Comparison of ENCODE assay signal across 2 cellular contexts in genomic region chr1:26017606-26018005, GRCh38.
TF ChIP-seq lines count a peak whose summit lies in the region.

No MANE protein-coding gene starts in this region.

TF ChIP-seq in IMR-90, 13 proteins besides CTCF, POLR2A, EP300 and RAD21:
- TF ChIP-seq CHD1 (IDR thresholded peaks at IDR 0.05; ENCODE audit: low read depth, low read length) (no peak), RCOR1 (IDR thresholded peaks at IDR 0.05; ENCODE audit: insufficient replicate concordance, low read length) (no peak), USF2 (IDR thresholded peaks at IDR 0.05; ENCODE audit: low read depth, low read length) (no peak), MAFK (IDR thresholded peaks at IDR 0.05; ENCODE audit: low read depth, low read length) (no peak), MAZ (IDR thresholded peaks at IDR 0.05; ENCODE audit: borderline replicate concordance, low read depth, low read length) (no peak)
- TF ChIP-seq, protein P1, sequence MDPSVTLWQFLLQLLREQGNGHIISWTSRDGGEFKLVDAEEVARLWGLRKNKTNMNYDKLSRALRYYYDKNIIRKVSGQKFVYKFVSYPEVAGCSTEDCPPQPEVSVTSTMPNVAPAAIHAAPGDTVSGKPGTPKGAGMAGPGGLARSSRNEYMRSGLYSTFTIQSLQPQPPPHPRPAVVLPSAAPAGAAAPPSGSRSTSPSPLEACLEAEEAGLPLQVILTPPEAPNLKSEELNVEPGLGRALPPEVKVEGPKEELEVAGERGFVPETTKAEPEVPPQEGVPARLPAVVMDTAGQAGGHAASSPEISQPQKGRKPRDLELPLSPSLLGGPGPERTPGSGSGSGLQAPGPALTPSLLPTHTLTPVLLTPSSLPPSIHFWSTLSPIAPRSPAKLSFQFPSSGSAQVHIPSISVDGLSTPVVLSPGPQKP (IDR thresholded peaks at IDR 0.05; ENCODE audit: borderline replicate concordance, low read depth, low read length), result no peak

TF ChIP-seq in HEK293T, 16 proteins besides CTCF, POLR2A, EP300 and RAD21:
- no peak for TF ChIP-seq L3MBTL2 (conservative IDR thresholded peaks at IDR 0.05)
